Comparison of ENCODE assay signal across 1 cellular context in the genomic region with DNA sequence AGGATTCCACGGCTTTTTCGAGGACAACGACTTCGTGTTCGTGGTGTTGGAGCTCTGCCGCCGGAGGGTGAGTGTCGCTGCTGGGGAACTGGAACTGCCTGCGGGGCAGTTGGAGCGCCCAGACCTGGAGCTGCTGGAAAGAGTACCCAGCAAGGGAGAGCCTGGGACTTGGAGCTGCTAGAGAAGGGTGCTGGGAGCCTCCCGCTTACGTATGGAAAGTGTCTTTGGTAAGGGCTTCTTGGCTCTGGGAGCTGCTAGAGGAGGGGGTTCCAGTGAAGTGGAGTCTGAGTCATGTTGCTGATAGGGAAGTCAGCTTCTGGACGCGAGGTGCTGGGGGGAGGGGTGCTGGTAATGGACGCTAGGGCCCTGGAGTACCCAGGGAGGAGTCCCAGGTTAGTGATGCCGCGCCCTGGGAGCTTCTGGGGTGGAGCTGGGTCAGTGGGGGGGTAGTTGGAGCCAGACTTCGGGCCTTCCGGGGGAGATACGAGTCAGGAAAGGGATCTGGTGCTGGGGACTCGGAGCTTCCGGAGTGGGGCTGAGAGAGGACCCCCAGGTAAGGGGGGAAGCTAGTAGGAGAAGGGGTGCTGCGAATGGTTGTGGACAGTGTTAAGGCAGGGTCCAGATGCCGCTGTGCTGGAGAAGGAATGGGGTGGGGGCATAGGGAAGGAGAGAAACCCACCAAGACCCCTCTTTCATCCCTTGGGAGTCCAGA.
TF ChIP-seq lines count a peak whose summit lies in the region.

No MANE protein-coding gene starts in this region.

TF ChIP-seq in HEK293, 187 proteins besides CTCF, POLR2A, EP300 and RAD21 (continued from another document):
- TF ChIP-seq, protein P1, sequence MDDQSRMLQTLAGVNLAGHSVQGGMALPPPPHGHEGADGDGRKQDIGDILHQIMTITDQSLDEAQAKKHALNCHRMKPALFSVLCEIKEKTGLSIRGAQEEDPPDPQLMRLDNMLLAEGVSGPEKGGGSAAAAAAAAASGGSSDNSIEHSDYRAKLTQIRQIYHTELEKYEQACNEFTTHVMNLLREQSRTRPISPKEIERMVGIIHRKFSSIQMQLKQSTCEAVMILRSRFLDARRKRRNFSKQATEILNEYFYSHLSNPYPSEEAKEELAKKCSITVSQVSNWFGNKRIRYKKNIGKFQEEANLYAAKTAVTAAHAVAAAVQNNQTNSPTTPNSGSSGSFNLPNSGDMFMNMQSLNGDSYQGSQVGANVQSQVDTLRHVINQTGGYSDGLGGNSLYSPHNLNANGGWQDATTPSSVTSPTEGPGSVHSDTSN (CRISPR knock-in tag; IDR thresholded peaks at IDR 0.05) = no peak
